Comparison of ENCODE assay signal across 8 cellular contexts in genomic region chr3:124033360-124034015, GRCh38. TPM values are rescaled to one million over a fixed set of nuclear protein-coding genes. Genes with fewer than 3 reads are reported as not detected.
A peak's percentile ranks its signal among the peaks of the same experiment; 100 is the strongest.
DNase-seq lines count a peak whose midpoint lies in the region; ATAC-seq and TF ChIP-seq lines count a peak whose summit lies in the region.

Gene KALRN (plus strand): TSS chr3:124033369.

- DNase-seq in GM10248 (ENCODE audit: extremely low spot score) (peak; percentile 22), HFFc6 (no peak), activated B cell treated with CpG ODN at 0.5 μM for 24 hours (no peak), fibroblast of villous mesenchyme (ENCODE audit: low read depth) (no peak), neural crest cell (ENCODE audit: low read depth, low spot score) (no peak), T1000 (lab: John Stamatoyannopoulos, UW) (no peak)
- no peak for DNase-seq in stimulated activated CD4-positive, alpha-beta T cell treated with anti-CD3 and anti-CD28 coated beads, Interleukin-2, amount 100 ng/mL, for 48 hours

- peak within 1 kb of the TSS; percentile 89 for H3K4me3 Mint-ChIP-seq in HFFc6
- peak within 1 kb of the TSS; percentile 76 for H3K4me3 Mint-ChIP-seq in activated B cell treated with CpG ODN at 0.5 μM for 24 hours
- peak within 1 kb of the TSS; percentile 94 for H3K4me3 Mint-ChIP-seq in neural crest cell

- peak within 1 kb of the TSS; percentile 60 for H3K4me3 ChIP-seq in fibroblast of villous mesenchyme (ENCODE audit: low read depth, low read length)

- peaks cover 28% of the 10 kb centered on the region for H3K27me3 Mint-ChIP-seq in HFFc6 (ENCODE audit: insufficient read depth)
- peaks cover 43% of the 10 kb centered on the region for H3K27me3 Mint-ChIP-seq in activated B cell treated with CpG ODN at 0.5 μM for 24 hours
- H3K27me3 Mint-ChIP-seq in neural crest cell (ENCODE audit: low read depth): peaks cover 14% of the 10 kb centered on the region

- H3K36me3 Mint-ChIP-seq in HFFc6 (ENCODE audit: low read depth) (no peaks in the 10 kb centered on the region), activated B cell treated with CpG ODN at 0.5 μM for 24 hours (ENCODE audit: low read depth) (no peaks in the 10 kb centered on the region), neural crest cell (ENCODE audit: low read depth) (no peaks in the 10 kb centered on the region)

- TF ChIP-seq CTCF in GM10248 (IDR thresholded peaks at IDR 0.05; ENCODE audit: control extremely low read depth, extremely low read depth, low read depth, missing control alignments) (no peak), HFFc6 (IDR thresholded peaks at IDR 0.05) (peak; percentile 63), activated B cell treated with CpG ODN at 0.5 μM for 24 hours (IDR thresholded peaks at IDR 0.05) (no peak), fibroblast of villous mesenchyme (IDR thresholded peaks at IDR 0.05; ENCODE audit: insufficient read depth, low read depth, low read length) (no peak), neural crest cell (conservative IDR thresholded peaks at IDR 0.05) (peak; percentile 4)

- peak within 1 kb of the TSS; percentile 49 for H3K27ac Mint-ChIP-seq in HFFc6
- H3K27ac Mint-ChIP-seq in activated B cell treated with CpG ODN at 0.5 μM for 24 hours: no peak within 1 kb of the TSS
- peak within 1 kb of the TSS; percentile 98 for H3K27ac Mint-ChIP-seq in neural crest cell (ENCODE audit: unreplicated experiment)

- POLR2A ChIA-PET in GM10248 (lab: Yijun Ruan, JAX): no interaction called here
- POLR2A ChIA-PET in activated B cell treated with CpG ODN at 0.5 μM for 24 hours (lab: Charles Lee): no interaction called here

- ATAC-seq in activated B cell treated with CpG ODN at 0.5 μM for 24 hours (ENCODE audit: low read depth) (no peak), GM18502 (IDR thresholded peaks at IDR 0.05; ENCODE audit: poor library complexity, unreplicated experiment) (no peak)

- H3K9me3 Mint-ChIP-seq in HFFc6 (no peaks in the 10 kb centered on the region), activated B cell treated with CpG ODN at 0.5 μM for 24 hours (peaks cover 4% of the 10 kb centered on the region), neural crest cell (no peaks in the 10 kb centered on the region)

- intact Hi-C loops in activated B cell treated with CpG ODN at 0.5 μM for 24 hours (cut with micrococcal nuclease): no loop called here

- peaks cover 14% of the 10 kb centered on the region for H3K4me1 Mint-ChIP-seq in HFFc6 (ENCODE audit: low read depth)
- peaks cover 19% of the 10 kb centered on the region for H3K4me1 Mint-ChIP-seq in activated B cell treated with CpG ODN at 0.5 μM for 24 hours
- H3K4me1 Mint-ChIP-seq in neural crest cell: peaks cover 27% of the 10 kb centered on the region

- CTCF ChIA-PET in GM10248 (lab: Yijun Ruan, JAX): interaction anchor here (0.8 to 3.1 kb wide), 25 partner anchors 9 to 426 kb away, joined by 3 to 21 read pairs (median 4); partner anchors contain the start of gene MYLK
- CTCF ChIA-PET in activated B cell treated with CpG ODN at 0.5 μM for 24 hours (lab: Charles Lee): interaction anchor here (0.7 to 1.3 kb wide), 5 partner anchors 9 to 47 kb away, joined by 3 to 4 read pairs (median 4); no protein-coding TSS in a partner anchor

RNA-seq across cellular contexts. Expression of gene KALRN, which starts in this region (rescaled TPM):
- total RNA-seq in HFFc6 (2021; fragmentation: NEBNext Ultra II Directional; extraction: Animal tissue kit (Norgen Biotek cat#: 25700)): 1 to 10 TPM; 1.9 to 5.6 (median 2.4) TPM
- 0.69 TPM in 1 of 2 replicates, not detected in the other for total RNA-seq in activated B cell treated with CpG ODN at 0.5 μM for 24 hours
- 5.5 and 7.3 TPM in 2 replicates for total RNA-seq in fibroblast of villous mesenchyme
- total RNA-seq in neural crest cell: 40.5 and 45.4 TPM in 2 replicates

Comparison
In these comparisons a context has a peak if more than half of its experiments do, and no peak if none do; other contexts are left out.
1. CTCF ChIP-seq: peak in HFFc6 (single experiment) and neural crest cell (single experiment); none in GM10248 (single experiment), activated B cell treated with CpG ODN at 0.5 μM for 24 hours (single experiment) and fibroblast of villous mesenchyme (single experiment).
2. Peak in every context shown above with its lines, with median percentiles within 50 percentile points of each other: H3K4me3 Mint-ChIP-seq.